8 cellular contexts compared by ENCODE assay signal in genomic region chr20:45857114-45857835, GRCh38. TPM values are rescaled to one million over a fixed set of nuclear protein-coding genes. Genes with fewer than 3 reads are reported as not detected.
DNase-seq lines count a peak whose midpoint lies in the region; ATAC-seq and FAIRE-seq lines count a peak whose summit lies in the region.

Gene ACOT8, minus strand, starts transcription at chr20:45857392. Its CDS starts 77 bp downstream, at chr20:45857315.
Gene ZSWIM3, plus strand, starts transcription at chr20:45857614. Its CDS starts 212 bp downstream, at chr20:45857826.

- H3K4me1 Mint-ChIP-seq in activated T-helper 1 cell treated with anti-CD3 and anti-CD28 coated beads, Interleukin-12 subunit alpha, Interleukin-12 subunit beta, Interleukin-2, Interleukin-4 antibody, amounts not matched to agents 30 ng/mL and 10 ng/mL and 1 ng/mL, durations not matched to agents 14 hours and 24 hours and 36 hours (ENCODE audit: low read depth): peaks cover 33% of the 10 kb centered on the region
- H3K4me1 Mint-ChIP-seq in naive thymus-derived CD8-positive, alpha-beta T cell: peaks cover 21 to 62% (median 58%) of the 10 kb centered on the region in 4 donors
- peaks cover 20 to 40% of the 10 kb centered on the region in 2 donors for H3K4me1 Mint-ChIP-seq in stimulated activated naive B cell treated with anti-CD40 and anti-IgM and Interleukin-4, amounts not matched to agents 10 μg/mL and 1 μg/mL and 100 μg/mL, for 72 hours

- intact Hi-C loops in activated T-helper 1 cell treated with anti-CD3 and anti-CD28 coated beads, Interleukin-12 subunit alpha, Interleukin-12 subunit beta, Interleukin-2, Interleukin-4 antibody, amounts not matched to agents 30 ng/mL and 10 ng/mL and 1 ng/mL, durations not matched to agents 14 hours and 24 hours and 36 hours (cut with micrococcal nuclease): loop anchor here (1.0 to 5.0 kb wide), 10 partner anchors 23 to 495 kb away; partner anchors contain the start of genes CTSA, DNTTIP1, NEURL2 and PIGT

- in situ Hi-C loops in GM23248 (cut with MboI): no loop called here

- 0 out of 2 replicates have a peak, but pooled peaks cover 2% of the 10 kb centered on the region for H3F3A ChIP-seq in GM23248 (ENCODE audit: insufficient read depth)

- H3K36me3 ChIP-seq in GM23248 (ENCODE audit: low read depth) (no peaks in the 10 kb centered on the region; the same call in 1 of the 2 replicates), Karpas-422 (ENCODE audit: insufficient read depth, low read length) (0 out of 2 replicates have a peak, but pooled peaks cover 3% of the 10 kb centered on the region)

- WGBS in GM23248 (ENCODE audit: low coverage in 1 of 2, low lambda C conversion rate in 2 of 2, missing lambda C conversion rate in 2 of 2), 2 experiments: 1% methylated on average over 29 to 35 of the region's 35 CpGs

- no peaks in the 10 kb centered on the region for H3K9me3 Mint-ChIP-seq in activated T-helper 1 cell treated with anti-CD3 and anti-CD28 coated beads, Interleukin-12 subunit alpha, Interleukin-12 subunit beta, Interleukin-2, Interleukin-4 antibody, amounts not matched to agents 30 ng/mL and 10 ng/mL and 1 ng/mL, durations not matched to agents 14 hours and 24 hours and 36 hours
- H3K9me3 Mint-ChIP-seq in naive thymus-derived CD8-positive, alpha-beta T cell: no peaks in the 10 kb centered on the region
- no peaks in the 10 kb centered on the region for H3K9me3 Mint-ChIP-seq in stimulated activated naive B cell treated with anti-CD40 and anti-IgM and Interleukin-4, amounts not matched to agents 10 μg/mL and 1 μg/mL and 100 μg/mL, for 72 hours

- peak within 1 kb of the TSS; percentile 88 for H3K9ac ChIP-seq in GM23248
- peak within 1 kb of the TSS; percentile 91 for H3K9ac ChIP-seq in Karpas-422 (ENCODE audit: low read length)

- FAIRE-seq in RCC 7860 (lab: Jason Lieb, UNC): peak; percentile 83

- peaks cover 44% of the 10 kb centered on the region for H3K79me2 ChIP-seq in GM23248 (ENCODE audit: insufficient read depth)
- H3K79me2 ChIP-seq in Karpas-422 (ENCODE audit: low read length): peaks cover 45% of the 10 kb centered on the region

- no peaks in the 10 kb centered on the region for H4K20me1 ChIP-seq in GM23248 (ENCODE audit: insufficient read depth)
- H4K20me1 ChIP-seq in Karpas-422 (ENCODE audit: insufficient read depth, low read depth, low read length): no peaks in the 10 kb centered on the region

- peak within 1 kb of the TSS; percentile 57 for H3K27ac ChIP-seq in GM23248
- H3K27ac ChIP-seq in Karpas-422 (ENCODE audit: low read length): peak within 1 kb of the TSS; percentile 76

- DNase-seq in Daoy (ENCODE audit: low read depth) (peak; percentile 99), GM23248 (peak; percentile 99), Karpas-422 (peak; percentile 100), RCC 7860 (ENCODE audit: low spot score) (peak; percentile 100), fibroblast of peridontal ligament (ENCODE audit: extremely low read depth) (peak; percentile 100)
- peak; percentile 95 for DNase-seq in activated T-helper 1 cell treated with anti-CD3 and anti-CD28 coated beads, Interleukin-12 subunit alpha, Interleukin-12 subunit beta, Interleukin-2, Interleukin-4 antibody, amounts not matched to agents 30 ng/mL and 10 ng/mL and 1 ng/mL, durations not matched to agents 14 hours and 24 hours and 36 hours (ENCODE audit: low spot score)
- DNase-seq in naive thymus-derived CD8-positive, alpha-beta T cell: peak; percentile 68 to 99 (median 96)
- DNase-seq in stimulated activated naive B cell treated with anti-CD40 and anti-IgM and Interleukin-4, amounts not matched to agents 10 μg/mL and 1 μg/mL and 100 μg/mL, for 72 hours: peak; percentile 97

- H3K27me3 Mint-ChIP-seq in activated T-helper 1 cell treated with anti-CD3 and anti-CD28 coated beads, Interleukin-12 subunit alpha, Interleukin-12 subunit beta, Interleukin-2, Interleukin-4 antibody, amounts not matched to agents 30 ng/mL and 10 ng/mL and 1 ng/mL, durations not matched to agents 14 hours and 24 hours and 36 hours (ENCODE audit: insufficient read depth): no peaks in the 10 kb centered on the region
- no peaks in the 10 kb centered on the region for H3K27me3 Mint-ChIP-seq in naive thymus-derived CD8-positive, alpha-beta T cell
- H3K27me3 Mint-ChIP-seq in stimulated activated naive B cell treated with anti-CD40 and anti-IgM and Interleukin-4, amounts not matched to agents 10 μg/mL and 1 μg/mL and 100 μg/mL, for 72 hours: no peaks in the 10 kb centered on the region

- H3K9me3 ChIP-seq in GM23248 (ENCODE audit: low read depth) (no peaks in the 10 kb centered on the region), Karpas-422 (ENCODE audit: low read length) (no peaks in the 10 kb centered on the region)

- H3K36me3 Mint-ChIP-seq in activated T-helper 1 cell treated with anti-CD3 and anti-CD28 coated beads, Interleukin-12 subunit alpha, Interleukin-12 subunit beta, Interleukin-2, Interleukin-4 antibody, amounts not matched to agents 30 ng/mL and 10 ng/mL and 1 ng/mL, durations not matched to agents 14 hours and 24 hours and 36 hours (ENCODE audit: low read depth): peaks cover 21% of the 10 kb centered on the region
- H3K36me3 Mint-ChIP-seq in naive thymus-derived CD8-positive, alpha-beta T cell: peaks cover 0 to 27% (median 6%) of the 10 kb centered on the region in 3 donors
- H3K36me3 Mint-ChIP-seq in stimulated activated naive B cell treated with anti-CD40 and anti-IgM and Interleukin-4, amounts not matched to agents 10 μg/mL and 1 μg/mL and 100 μg/mL, for 72 hours: peaks cover 6 to 19% of the 10 kb centered on the region in 2 donors

- peak; percentile 97 for ATAC-seq in naive thymus-derived CD8-positive, alpha-beta T cell
- peak; percentile 95 for ATAC-seq in stimulated activated naive B cell treated with anti-CD40 and anti-IgM and Interleukin-4, amounts not matched to agents 10 μg/mL and 1 μg/mL and 100 μg/mL, for 72 hours (replicated peaks)

- H3K4me2 ChIP-seq in GM23248 (ENCODE audit: unreplicated experiment) (peak within 1 kb of the TSS; percentile 96), Karpas-422 (ENCODE audit: low read depth, low read length, poor library complexity, severe bottlenecking) (peak within 1 kb of the TSS; percentile 99)

- POLR2A ChIA-PET in naive thymus-derived CD8-positive, alpha-beta T cell (lab: Charles Lee): interaction anchor here (0.7 to 5.4 kb wide), 11 partner anchors 16 to 114 kb away, joined by 3 to 71 read pairs (median 7); partner anchors contain the start of genes CTSA, NEURL2, PCIF1 and SNX21

- H3K27ac Mint-ChIP-seq in activated T-helper 1 cell treated with anti-CD3 and anti-CD28 coated beads, Interleukin-12 subunit alpha, Interleukin-12 subunit beta, Interleukin-2, Interleukin-4 antibody, amounts not matched to agents 30 ng/mL and 10 ng/mL and 1 ng/mL, durations not matched to agents 14 hours and 24 hours and 36 hours: peak within 1 kb of the TSS; percentile 98
- H3K27ac Mint-ChIP-seq in naive thymus-derived CD8-positive, alpha-beta T cell: peak within 1 kb of the TSS; percentile 96 to 99 (median 98)
- peak within 1 kb of the TSS; percentile 99 for H3K27ac Mint-ChIP-seq in stimulated activated naive B cell treated with anti-CD40 and anti-IgM and Interleukin-4, amounts not matched to agents 10 μg/mL and 1 μg/mL and 100 μg/mL, for 72 hours

- no peaks in the 10 kb centered on the region for H3K9me2 ChIP-seq in GM23248 (ENCODE audit: insufficient read depth)
- no peaks in the 10 kb centered on the region for H3K9me2 ChIP-seq in Karpas-422 (replicated peaks; ENCODE audit: insufficient read depth, low read length)

- H2AFZ ChIP-seq in GM23248: peak within 1 kb of the TSS; percentile 97
- peak within 1 kb of the TSS; percentile 96 for H2AFZ ChIP-seq in Karpas-422 (ENCODE audit: low read length)

- peak within 1 kb of the TSS; percentile 99 for H3K4me3 ChIP-seq in GM23248
- peak within 1 kb of the TSS; percentile 77 for H3K4me3 ChIP-seq in Karpas-422 (ENCODE audit: low read length)

- no peaks in the 10 kb centered on the region for H3K27me3 ChIP-seq in GM23248 (replicated peaks; ENCODE audit: insufficient read depth)
- H3K27me3 ChIP-seq in Karpas-422 (ENCODE audit: low read length): no peaks in the 10 kb centered on the region

- peak within 1 kb of the TSS; percentile 97 for H3K4me3 Mint-ChIP-seq in activated T-helper 1 cell treated with anti-CD3 and anti-CD28 coated beads, Interleukin-12 subunit alpha, Interleukin-12 subunit beta, Interleukin-2, Interleukin-4 antibody, amounts not matched to agents 30 ng/mL and 10 ng/mL and 1 ng/mL, durations not matched to agents 14 hours and 24 hours and 36 hours
- peak within 1 kb of the TSS; percentile 94 to 97 (median 96) for H3K4me3 Mint-ChIP-seq in naive thymus-derived CD8-positive, alpha-beta T cell
- H3K4me3 Mint-ChIP-seq in stimulated activated naive B cell treated with anti-CD40 and anti-IgM and Interleukin-4, amounts not matched to agents 10 μg/mL and 1 μg/mL and 100 μg/mL, for 72 hours: peak within 1 kb of the TSS; percentile 97

- H3K4me1 ChIP-seq in GM23248 (ENCODE audit: insufficient read depth) (peaks cover 18% of the 10 kb centered on the region; the same call in 1 of the 2 replicates), Karpas-422 (ENCODE audit: low read length) (peaks cover 22% of the 10 kb centered on the region)

RNA-seq across cellular contexts. Expression of gene ACOT8, which starts in this region (rescaled TPM):
- total RNA-seq in Daoy (2014; rRNA removed; shearing (Covaris generic)): 35.7 and 46.8 TPM in 2 replicates
- total RNA-seq in GM23248 (2014; rRNA removed; shearing (Covaris generic)): 37.2 and 55.2 TPM in 2 replicates
- 30.0 and 32.9 TPM in 2 replicates for polyA plus RNA-seq in GM23248 (2016; fragmentation: Nextera tagmentation; extraction: Ambion mirVana)
- total RNA-seq in Karpas-422 (2014; rRNA removed; shearing (Covaris generic); ENCODE audit: low replicate concordance): 93.7 and 96.4 TPM in 2 replicates
- 26.5 and 27.2 TPM in 2 replicates for total RNA-seq in activated T-helper 1 cell treated with anti-CD3 and anti-CD28 coated beads, Interleukin-12 subunit alpha, Interleukin-12 subunit beta, Interleukin-2, Interleukin-4 antibody, amounts not matched to agents 30 ng/mL and 10 ng/mL and 1 ng/mL, durations not matched to agents 14 hours and 24 hours and 36 hours
- total RNA-seq in naive thymus-derived CD8-positive, alpha-beta T cell: 10 to 100 TPM; 29.6 to 33.3 TPM
- 10 to 100 TPM; 37.5 to 46.2 (median 38.4) TPM for polyA plus RNA-seq in naive thymus-derived CD8-positive, alpha-beta T cell

RNA-seq across cellular contexts. Expression of gene ZSWIM3, which starts in this region (rescaled TPM):
- 3.7 and 3.9 TPM in 2 replicates for total RNA-seq in Daoy (2014; rRNA removed; shearing (Covaris generic))
- 4.3 and 5.3 TPM in 2 replicates for total RNA-seq in GM23248 (2014; rRNA removed; shearing (Covaris generic))
- 1.9 and 2.0 TPM in 2 replicates for polyA plus RNA-seq in GM23248 (2016; fragmentation: Nextera tagmentation; extraction: Ambion mirVana)
- total RNA-seq in Karpas-422 (2014; rRNA removed; shearing (Covaris generic); ENCODE audit: low replicate concordance): 8.9 and 9.9 TPM in 2 replicates
- 5.8 and 6.2 TPM in 2 replicates for total RNA-seq in activated T-helper 1 cell treated with anti-CD3 and anti-CD28 coated beads, Interleukin-12 subunit alpha, Interleukin-12 subunit beta, Interleukin-2, Interleukin-4 antibody, amounts not matched to agents 30 ng/mL and 10 ng/mL and 1 ng/mL, durations not matched to agents 14 hours and 24 hours and 36 hours
- 1 to 10 TPM; 4.3 to 4.4 TPM for total RNA-seq in naive thymus-derived CD8-positive, alpha-beta T cell
- polyA plus RNA-seq in naive thymus-derived CD8-positive, alpha-beta T cell: 1 to 10 TPM in 1 of 3 donors, under 1 TPM in 2; 0.35 to 2.1 (median 0.65) TPM

Comparison
In these comparisons a context has a peak if more than half of its experiments do, and no peak if none do; other contexts are left out.
1. Peak in every context shown above with its lines: DNase-seq, ATAC-seq, H3K4me3 ChIP-seq and H3K27ac ChIP-seq.